In the genomic region with DNA sequence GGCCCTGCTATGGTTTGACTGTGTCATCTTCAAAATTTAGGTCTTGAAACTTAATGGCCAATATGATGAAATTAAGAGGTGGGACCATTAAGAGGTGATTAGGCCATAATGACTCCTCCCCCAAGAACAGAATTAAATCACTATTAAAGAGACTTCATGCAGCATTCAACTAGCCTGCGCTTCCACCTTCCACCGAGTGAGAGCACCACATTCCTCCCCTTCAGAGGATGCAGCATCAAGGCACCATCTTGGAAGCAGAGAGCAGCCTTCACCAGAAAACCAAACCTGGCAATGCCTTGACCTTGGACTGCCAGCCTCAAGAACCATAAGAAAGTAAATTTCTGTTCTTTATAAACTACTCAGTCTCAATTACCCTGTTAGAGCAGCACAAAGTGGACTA, we compare ENCODE assay signal across 10 cellular contexts.
"Had no signal": no experiment of that assay in that cellular context is flagged by ENCODE, and none has a peak within 500 bp of the region (broad histone marks: within the 10 kb centered on the region; RNA-seq: fewer than 3 reads in every experiment).

No MANE protein-coding gene starts in this region.

- H3K9me3 ChIP-seq: HAP-1 had no signal

- H3K9ac ChIP-seq: GM23248 had no signal

- FAIRE-seq: HTR-8/SVneo had no signal

- DNase-seq: GM23248, GOT3, H7, HFFc6, IMR-90, KBM-7 had no signal

- ATAC-seq: HCT116 had no signal

- H3K4me3 ChIP-seq: GM23248, HAP-1 had no signal

- H3K27ac ChIP-seq: GM23248, HL-60 had no signal

- H2AFZ ChIP-seq: GM23248 had no signal

- H3K36me3 ChIP-seq: HAP-1 had no signal
